11 cellular contexts compared by ENCODE assay signal in genomic region chr10:126663880-126664279, GRCh38. TPM values are rescaled to one million over a fixed set of nuclear protein-coding genes. Genes with fewer than 3 reads are reported as not detected.
A peak's percentile ranks its signal among the peaks of the same experiment; 100 is the strongest.
DNase-seq lines count a peak whose midpoint lies in the region; ATAC-seq, FAIRE-seq and TF ChIP-seq lines count a peak whose summit lies in the region.
"Had no signal": no experiment of that assay in that cellular context is flagged by ENCODE, and none has a peak within 500 bp of the region (broad histone marks: within the 10 kb centered on the region; RNA-seq: fewer than 3 reads in every experiment).

No MANE protein-coding gene starts in this region.

- no peak for FAIRE-seq in HepG2 (lab: Jason Lieb, UNC)

- no peaks in the 10 kb centered on the region for H3K4me1 Mint-ChIP-seq in Calu3 (ENCODE audit: low read depth, unreplicated experiment)

- ATAC-seq in HepG2: no peak

- no peak overlapping the region for H3K14ac ChIP-seq in trophoblast cell (ENCODE audit: low read length)

- H4K91ac ChIP-seq in trophoblast cell (ENCODE audit: low read depth, low read length): no peak overlapping the region

- BruUV-seq in Calu3 (replicated peaks; lab: Mats Ljungman, UMichigan): no TSS peak
- no TSS peak for BruUV-seq in HepG2 (replicated peaks; lab: Mats Ljungman, UMichigan)

- no peak overlapping the region for H3K4me3 ChIP-seq in fibroblast of lung (replicated peaks in 1 of 4; ENCODE audit: control extremely low read depth in 1 of 4, insufficient read depth in 1 of 4, low read depth in 3 of 4, low read length in 4 of 4)
- no peak overlapping the region for H3K4me3 ChIP-seq in trophoblast cell (ENCODE audit: low read depth, low read length)
- no peak overlapping the region for H3K4me3 ChIP-seq in HepG2 (replicated peaks in 1 of 3; ENCODE audit: insufficient read depth in 1 of 3, low read depth in 2 of 3, low read length in 3 of 3)

- H3K23ac ChIP-seq in trophoblast cell (ENCODE audit: low read length): no peak overlapping the region

- POLR2A ChIA-PET in RWPE1 (lab: Yijun Ruan, JAX; ENCODE audit: low non-redundant PET): no interaction called here
- POLR2A ChIA-PET in HepG2 (lab: Yijun Ruan, JAX): no interaction called here

- H3K27ac ChIP-seq in RWPE1: no peak overlapping the region
- no peak overlapping the region for H3K27ac ChIP-seq in fibroblast of lung (ENCODE audit: insufficient read depth, low read length)
- no peak overlapping the region for H3K27ac ChIP-seq in trophoblast cell (ENCODE audit: low read depth, low read length)
- no peak overlapping the region for H3K27ac ChIP-seq in HepG2 (ENCODE audit: extremely low read length, insufficient read depth, low read length)
- H3K27ac ChIP-seq: epithelial cell of prostate had no signal

- H3K18ac ChIP-seq in trophoblast cell (ENCODE audit: low read length): no peak overlapping the region

- peak; percentile 82 for DNase-seq in Daoy (ENCODE audit: low read depth)
- peak; percentile 88 for DNase-seq in RWPE1 (ENCODE audit: low spot score)
- DNase-seq in fibroblast of lung (ENCODE audit: low read depth in 2 of 2): peak; percentile 59 to 94
- peak; percentile 13 to 61 for DNase-seq in trophoblast cell
- no peak for DNase-seq in anterior cingulate cortex (lab: John Stamatoyannopoulos, UW)
- no peak for DNase-seq in Calu3
- DNase-seq in HepG2 (ENCODE audit: low spot score): no peak
- no peak for DNase-seq in NCI-H82 treated with DMSO at 0.1 percent for 48 hours (lab: John Stamatoyannopoulos, UW; ENCODE audit: unreplicated experiment)
- DNase-seq: aorta, kidney glomerular epithelial cell had no signal

- no peak for TF ChIP-seq CTCF in RWPE1 (conservative IDR thresholded peaks at IDR 0.05; ENCODE audit: low read depth)
- no peak for TF ChIP-seq CTCF in fibroblast of lung (conservative IDR thresholded peaks at IDR 0.05 in 1 of 2, IDR thresholded peaks at IDR 0.05 in 1 of 2; ENCODE audit: low read depth in 1 of 2, low read length in 2 of 2)
- no peak for TF ChIP-seq CTCF in Calu3 (IDR thresholded peaks at IDR 0.05; ENCODE audit: unreplicated experiment)
- TF ChIP-seq CTCF in HepG2 (CRISPR knock-in tag; IDR thresholded peaks at IDR 0.05): no peak

- no peak overlapping the region for H2BK120ac ChIP-seq in trophoblast cell (ENCODE audit: insufficient read depth, low read length, poor library complexity)

- H4K20me1 ChIP-seq in fibroblast of lung (ENCODE audit: control insufficient read depth, extremely low read depth, insufficient read depth, low read length) (no peaks in the 10 kb centered on the region), HepG2 (ENCODE audit: insufficient read depth, low read length) (no peaks in the 10 kb centered on the region)

- no peak overlapping the region for H2BK12ac ChIP-seq in trophoblast cell (ENCODE audit: low read length)

- in situ Hi-C loops in HepG2 (cut with HindIII; ENCODE audit: extremely low pct_ligation_motif_present, low pct_unique_long_range_greater_than_20kb): no loop called here

- WGBS in trophoblast cell (ENCODE audit: extremely low coverage, insufficient coverage, insufficient read length): no CpG with 5 or more reads among the region's 5 CpGs
- 2% methylated on average over 5 of the region's 5 CpGs for WGBS in HepG2 (ENCODE audit: low lambda C conversion rate)

- no peak overlapping the region for H2AFZ ChIP-seq in fibroblast of lung (ENCODE audit: low read length)
- no peak overlapping the region for H2AFZ ChIP-seq in trophoblast cell (ENCODE audit: insufficient read depth, low read length, poor library complexity)
- H2AFZ ChIP-seq in HepG2 (ENCODE audit: low read length): no peak overlapping the region

- TF ChIP-seq RAD21 in HepG2 (CRISPR knock-in tag; IDR thresholded peaks at IDR 0.05): no peak

- CTCF ChIA-PET in RWPE1 (lab: Yijun Ruan, JAX): no interaction called here
- CTCF ChIA-PET in Calu3 (lab: Charles Lee): no interaction called here
- CTCF ChIA-PET in HepG2 (lab: Yijun Ruan, JAX; ENCODE audit: low intra/inter-chr PET ratio, low total read pairs): no interaction called here

- H3K4me3 Mint-ChIP-seq in Calu3 (ENCODE audit: low read depth, unreplicated experiment): no peak overlapping the region

- TF ChIP-seq POLR2A in HepG2 (IDR thresholded peaks at IDR 0.05; ENCODE audit: insufficient read depth in 1 of 2, low read depth in 2 of 2, low read length in 2 of 2): no peak

- H3K9me3 ChIP-seq in fibroblast of lung (ENCODE audit: control insufficient read depth, insufficient read depth, low read depth, low read length): no peaks in the 10 kb centered on the region
- no peaks in the 10 kb centered on the region for H3K9me3 ChIP-seq in trophoblast cell (ENCODE audit: insufficient read depth, low read depth, low read length)
- no peaks in the 10 kb centered on the region for H3K9me3 ChIP-seq in HepG2 (ENCODE audit: low read length)

- no peak overlapping the region for H4K12ac ChIP-seq in trophoblast cell (ENCODE audit: low read depth, low read length)

- H3K9ac ChIP-seq in fibroblast of lung (ENCODE audit: insufficient read depth, low read length): no peak overlapping the region
- H3K9ac ChIP-seq in trophoblast cell (ENCODE audit: low read length): no peak overlapping the region
- H3K9ac ChIP-seq in HepG2 (ENCODE audit: insufficient read depth, low read depth, low read length): no peak overlapping the region

- no peak overlapping the region for H3K4ac ChIP-seq in trophoblast cell (ENCODE audit: low read depth, low read length)

- H3K27me3 ChIP-seq in fibroblast of lung (ENCODE audit: control insufficient read depth, insufficient read depth, low read length): no peaks in the 10 kb centered on the region
- H3K27me3 ChIP-seq in trophoblast cell (ENCODE audit: insufficient read depth, low read length): no peaks in the 10 kb centered on the region
- H3K27me3 ChIP-seq in HepG2 (ENCODE audit: control insufficient read depth in 1 of 2, insufficient read depth in 2 of 2, low read length in 2 of 2): peaks cover 0 to 16% of the 10 kb centered on the region in 2 experiments; a peak in 3 of 5 replicates

- peaks cover 19% of the 10 kb centered on the region for H3K27me3 Mint-ChIP-seq in Calu3 (ENCODE audit: unreplicated experiment)

- H3K4me2 ChIP-seq in fibroblast of lung (ENCODE audit: extremely low read depth, insufficient read depth, low read length) (no peak overlapping the region), trophoblast cell (ENCODE audit: low read length) (no peak overlapping the region), HepG2 (ENCODE audit: low read depth, low read length) (no peak overlapping the region)

- H2AK5ac ChIP-seq in trophoblast cell (ENCODE audit: low read length): no peak overlapping the region

- H3K79me1 ChIP-seq in trophoblast cell (ENCODE audit: low read length): no peaks in the 10 kb centered on the region

- H3K27ac Mint-ChIP-seq in Calu3 (ENCODE audit: unreplicated experiment): no peak overlapping the region

- TF ChIP-seq EP300 in HepG2 (IDR thresholded peaks at IDR 0.05; ENCODE audit: low read depth in 2 of 2, low read length in 2 of 2): no peak
- TF ChIP-seq EP300 in HepG2 (CRISPR knock-in tag; IDR thresholded peaks at IDR 0.05; ENCODE audit: borderline replicate concordance): no peak

- H4K8ac ChIP-seq in trophoblast cell (ENCODE audit: low read depth, low read length): no peak overlapping the region

- H2BK5ac ChIP-seq in trophoblast cell (ENCODE audit: low read depth, low read length, poor library complexity): no peak overlapping the region

- H3K9me3 Mint-ChIP-seq in Calu3 (ENCODE audit: low read depth, unreplicated experiment): peaks cover 3% of the 10 kb centered on the region

- intact Hi-C loops in Calu3 (cut with micrococcal nuclease; ENCODE audit: unreplicated experiment) (no loop called here), HepG2 (cut with micrococcal nuclease; ENCODE audit: unreplicated experiment) (no loop called here)

- H3K4me1 ChIP-seq in fibroblast of lung (ENCODE audit: control insufficient read depth, extremely low read depth, insufficient read depth, low read length): no peaks in the 10 kb centered on the region
- peaks cover 0 to 2% of the 10 kb centered on the region in 2 experiments for H3K4me1 ChIP-seq in trophoblast cell (ENCODE audit: control insufficient read depth in 1 of 2, insufficient read depth in 2 of 2, low read length in 2 of 2)
- H3K4me1 ChIP-seq in HepG2 (ENCODE audit: insufficient read depth, low read length): no peaks in the 10 kb centered on the region

- no peaks in the 10 kb centered on the region for H3K36me3 ChIP-seq in fibroblast of lung (ENCODE audit: control insufficient read depth, insufficient read depth, low read length)
- no peaks in the 10 kb centered on the region for H3K36me3 ChIP-seq in trophoblast cell (ENCODE audit: control insufficient read depth in 1 of 2, insufficient read depth in 2 of 2, low read length in 2 of 2)
- H3K36me3 ChIP-seq in HepG2 (replicated peaks in 1 of 2; ENCODE audit: control insufficient read depth in 1 of 2, insufficient read depth in 2 of 2, low read length in 2 of 2): no peaks in the 10 kb centered on the region

- no peaks in the 10 kb centered on the region for H3K79me2 ChIP-seq in fibroblast of lung (ENCODE audit: control insufficient read depth, insufficient read depth, low read length)
- H3K79me2 ChIP-seq in trophoblast cell (ENCODE audit: control insufficient read depth, insufficient read depth, low read length, poor library complexity): no peaks in the 10 kb centered on the region
- no peaks in the 10 kb centered on the region for H3K79me2 ChIP-seq in HepG2 (ENCODE audit: insufficient read depth, low read length)

- no peaks in the 10 kb centered on the region for H3K36me3 Mint-ChIP-seq in Calu3 (ENCODE audit: insufficient read depth, unreplicated experiment)

RNA-seq across cellular contexts. Expression of gene C10orf90, which starts 6.6 kb away (rescaled TPM):
- 1.4 TPM in 1 of 2 replicates, not detected in the other for total RNA-seq in Daoy (2014; rRNA removed; shearing (Covaris generic))
- total RNA-seq in fibroblast of lung (0.17 TPM in 1 of 2 replicates, not detected in the other), Calu3 (2022) (not detected in 2 replicates), HepG2 (2016; rRNA removed; fragmentation: Illumina TruSeq; extraction: Trizol) (not detected in 2 replicates)
- polyA plus RNA-seq in fibroblast of lung (0.19 and 0.65 TPM in 2 replicates), HepG2 (2011; rRNA removed) (not detected in 2 replicates)
- polyA plus RNA-seq in fibroblast of lung (2012): 0.18 and 0.26 TPM in 2 replicates
- not detected in 2 replicates for polyA minus RNA-seq in fibroblast of lung (ENCODE audit: low replicate concordance)
- polyA plus RNA-seq in trophoblast cell (2013): 0.04 TPM in 1 of 2 replicates, not detected in the other
- not detected in 2 replicates for total RNA-seq in HepG2 (2016; cell fraction: cytosol; rRNA removed; fragmentation: Illumina TruSeq; extraction: Trizol; ENCODE audit: low read depth)
- total RNA-seq in HepG2 (2016; cell fraction: insoluble cytoplasmic fraction; rRNA removed; fragmentation: Illumina TruSeq; extraction: Trizol): not detected in 2 replicates
- not detected in 2 replicates for total RNA-seq in HepG2 (2016; cell fraction: membrane; rRNA removed; fragmentation: Illumina TruSeq; extraction: Trizol)
- not detected in 2 replicates for total RNA-seq in HepG2 (2016; cell fraction: nucleus; rRNA removed; fragmentation: Illumina TruSeq; extraction: Trizol)
- not detected in 2 replicates for polyA plus RNA-seq in HepG2 (2011; cell fraction: cytosol; rRNA removed)
- polyA plus RNA-seq in HepG2 (2011; cell fraction: nucleus; rRNA removed): not detected in 2 replicates
- not detected in 2 replicates for polyA plus RNA-seq in HepG2 (2012)
- not detected in 2 replicates for polyA plus RNA-seq in HepG2 (2016; cell fraction: cytosol; fragmentation: Illumina TruSeq; extraction: Trizol; ENCODE audit: low read depth)
- polyA plus RNA-seq in HepG2 (2016; cell fraction: insoluble cytoplasmic fraction; fragmentation: Illumina TruSeq; extraction: Trizol; ENCODE audit: low read depth): not detected in 2 replicates
- polyA plus RNA-seq in HepG2 (2016; cell fraction: membrane; fragmentation: Illumina TruSeq; extraction: Trizol; ENCODE audit: low read depth): not detected in 2 replicates
- polyA plus RNA-seq in HepG2 (2016; cell fraction: nucleus; fragmentation: Illumina TruSeq; extraction: Trizol; ENCODE audit: insufficient read depth, low read depth): not detected in 2 replicates
- 0.54 TPM in 1 of 2 replicates, not detected in the other for polyA minus RNA-seq in HepG2 (2011; rRNA and poly(A)+ RNA removed; ENCODE audit: low replicate concordance)
- not detected in 2 replicates for polyA minus RNA-seq in HepG2 (2011; cell fraction: cytosol; rRNA and poly(A)+ RNA removed)
- not detected in 2 replicates for polyA minus RNA-seq in HepG2 (2011; cell fraction: nucleus; rRNA and poly(A)+ RNA removed)
- total RNA-seq: aorta had no signal
- polyA plus RNA-seq: aorta had no signal

Comparison
In these comparisons a context has a peak if more than half of its experiments do, and no peak if none do; other contexts are left out.
1. DNase-seq: peak in Daoy (single experiment), RWPE1 (single experiment), fibroblast of lung (2 of 2) and trophoblast cell (2 of 2); none in anterior cingulate cortex (0 of 58), Calu3 (single experiment), HepG2 (single experiment) and NCI-H82 treated with DMSO at 0.1 percent for 48 hours (single experiment).